19 cellular contexts compared by ENCODE assay signal in genomic region chr11:123238297-123238696, GRCh38. TPM values are rescaled to one million over a fixed set of nuclear protein-coding genes. Genes with fewer than 3 reads are reported as not detected.
DNase-seq lines count a peak whose midpoint lies in the region; ATAC-seq and TF ChIP-seq lines count a peak whose summit lies in the region.
"Had no signal": no experiment of that assay in that cellular context is flagged by ENCODE, and none has a peak within 500 bp of the region (broad histone marks: within the 10 kb centered on the region; RNA-seq: fewer than 3 reads in every experiment).

No MANE protein-coding gene starts in this region.

- no peaks in the 10 kb centered on the region for H3K36me3 ChIP-seq in adrenal gland (replicated peaks in 1 of 2)
- H3K36me3 ChIP-seq: uterus had no signal

- no peak for ATAC-seq in GM21723 (IDR thresholded peaks at IDR 0.05; ENCODE audit: unreplicated experiment)
- ATAC-seq: activated T-helper 17 cell treated with anti-CD3 and anti-CD28 coated beads, Interleukin-2, amount 50 U/mL, for 72 hours; natural killer cell treated with Interleukin-12 subunit alpha and Interleukin-12 subunit beta and Interleukin-15 and Interleukin-18, amount 100 ng/mL, for 72 hours; T-cell had no signal

- no peak overlapping the region for H3K27ac ChIP-seq in adrenal gland
- H3K27ac ChIP-seq: uterus had no signal

- no peak for TF ChIP-seq POLR2A in adrenal gland (IDR thresholded peaks at IDR 0.05)

- in situ Hi-C loops in SK-MEL-5 (cut with HindIII; ENCODE audit: low pct_unique_long_range_greater_than_20kb, low sequenced_read_pairs), result no loop called here

- 67 to 100% (median 90%) methylated on average over 1 of the region's 1 CpG for WGBS in adrenal gland, 4 donors

- H3K27me3 ChIP-seq in adrenal gland, result no peaks in the 10 kb centered on the region
- H3K27me3 ChIP-seq: uterus had no signal

- intact Hi-C loops in posterior vena cava (cut with DNase I), result no loop called here
- intact Hi-C loops in adrenal gland (cut with DNase I), result no loop called here

- TF ChIP-seq CTCF in AG09319 (IDR thresholded peaks at IDR 0.05; ENCODE audit: low read depth, low read length) (no peak), foreskin fibroblast (IDR thresholded peaks at IDR 0.05; ENCODE audit: low read depth, low read length) (no peak), adrenal gland (IDR thresholded peaks at IDR 0.05) (no peak)

- H3K4me3 ChIP-seq in foreskin fibroblast (ENCODE audit: low read depth in 1 of 2, low read length in 2 of 2) (no peak overlapping the region), adrenal gland (no peak overlapping the region)
- H3K4me3 ChIP-seq: uterus had no signal

- H3K4me1 ChIP-seq in adrenal gland (replicated peaks in 1 of 2), result no peaks in the 10 kb centered on the region
- H3K4me1 ChIP-seq: uterus had no signal

- H3K9me3 ChIP-seq in adrenal gland (replicated peaks in 1 of 3), result no peaks in the 10 kb centered on the region
- H3K9me3 ChIP-seq: uterus had no signal

- DNase-seq in AG09319 (ENCODE audit: extremely low read depth, low read depth) (peak; percentile 68), SK-MEL-5 (ENCODE audit: low read depth, low spot score) (peak; percentile 10), foreskin fibroblast (peak; percentile 96), posterior vena cava (ENCODE audit: low spot score) (peak; percentile 91), adrenal gland (no peak), NCI-H226 (no peak), NCI-H2171 (lab: John Stamatoyannopoulos, UW) (no peak)
- DNase-seq: activated CD4-positive, alpha-beta T cell treated with anti-CD3 and anti-CD28 coated beads, Interleukin-2, amount 10 ng/mL, durations not matched to agents 7 days and 5 days; cerebellar nuclear complex; DMS 273 treated with DMSO at 0.1 percent for 48 hours; foreskin melanocyte; kidney; NCI-H2171 treated with DMSO at 0.1 percent for 48 hours; OCI-M1; T-cell; uterus had no signal

RNA-seq across cellular contexts. Expression of gene CLMP, which starts 43.2 kb away (rescaled TPM):
- total RNA-seq in SK-MEL-5 (2014; rRNA removed; shearing (Covaris generic)), result not detected in 2 replicates
- polyA plus RNA-seq in SK-MEL-5 (2015; cell fraction: cytosol; rRNA removed), result not detected in 2 replicates
- polyA plus RNA-seq in SK-MEL-5 (2015; cell fraction: nucleus; rRNA removed), result not detected in 2 replicates
- total RNA-seq in posterior vena cava (10 to 100 TPM; 24.6 to 28.3 TPM), adrenal gland (10 to 100 TPM; 10.4 to 26.3 (median 21.2) TPM)
- polyA plus RNA-seq in adrenal gland, result 10 to 100 TPM in 1 of 3 donors, 1 to 10 TPM in 2; 5.1 to 36.6 (median 5.3) TPM
- total RNA-seq: natural killer cell treated with Interleukin-12 subunit alpha and Interleukin-12 subunit beta and Interleukin-15 and Interleukin-18, amount 100 ng/mL, for 72 hours had no signal

Comparison
In these comparisons a context has a peak if more than half of its experiments do, and no peak if none do; other contexts are left out.
1. DNase-seq: peak in AG09319 (single experiment), SK-MEL-5 (single experiment), foreskin fibroblast (2 of 2) and posterior vena cava (single experiment); none in adrenal gland (0 of 7), NCI-H226 (single experiment) and NCI-H2171 (single experiment).
2. RNA of gene CLMP, which starts 43.2 kb away (total RNA-seq): 24.6 to 28.3 TPM in posterior vena cava and 10.4 to 26.3 TPM in adrenal gland; not detected in SK-MEL-5; every median in the first group is over 10 times any median in the second.